8 cellular contexts compared by ENCODE assay signal in genomic region chr1:167714851-167715652, GRCh38. TPM values are rescaled to one million over a fixed set of nuclear protein-coding genes. Genes with fewer than 3 reads are reported as not detected.
DNase-seq lines count a peak whose midpoint lies in the region; ATAC-seq and TF ChIP-seq lines count a peak whose summit lies in the region.

No MANE protein-coding gene starts in this region.

- intact Hi-C loops in lower lobe of right lung (cut with DNase I), result no loop called here

- peak overlapping the region; percentile 68 for H3K4me3 ChIP-seq in lower lobe of right lung

- H3K4me1 ChIP-seq in lower lobe of right lung, result peaks cover 15% of the 10 kb centered on the region

- TF ChIP-seq CTCF in lower lobe of right lung (IDR thresholded peaks at IDR 0.05), result peak; percentile 80

- H3K27ac ChIP-seq in lower lobe of right lung, result peak overlapping the region; percentile 86

- peak; percentile 35 for ATAC-seq in GM19372 (IDR thresholded peaks at IDR 0.05; ENCODE audit: low read depth, unreplicated experiment)
- peak; percentile 42 for ATAC-seq in HG03521 (IDR thresholded peaks at IDR 0.05; ENCODE audit: unreplicated experiment)
- ATAC-seq in lower lobe of right lung, result peak; percentile 81 to 83

- no peaks in the 10 kb centered on the region for H3K9me3 ChIP-seq in lower lobe of right lung

- DNase-seq in C1 segment of cervical spinal cord (lab: John Stamatoyannopoulos, UW) (peak in 12 of 14 donors; percentile 57 to 87 (median 78)), NCI-H526 treated with DMSO at 0.1 percent for 48 hours (lab: John Stamatoyannopoulos, UW) (peak; percentile 97), ecto neural progenitor cell (ENCODE audit: low spot score) (peak; percentile 92), lower lobe of right lung (peak; percentile 78)
- DNase-seq in activated CD4-positive, alpha-beta T cell treated with anti-CD3 and anti-CD28 coated beads, Interleukin-2, amount 50 U/mL, for 4 hours, result peak; percentile 84 to 87
- peak; percentile 74 to 86 (median 85) for DNase-seq in stimulated activated CD4-positive, alpha-beta T cell treated with anti-CD3 and anti-CD28 coated beads, TNF-alpha, amount 100 ng/mL, for 24 hours (ENCODE audit: low read depth in 3 of 3)

- no peaks in the 10 kb centered on the region for H3K27me3 ChIP-seq in lower lobe of right lung (ENCODE audit: low read depth)

- no peaks in the 10 kb centered on the region for H3K36me3 ChIP-seq in lower lobe of right lung

RNA-seq across cellular contexts. Expression of gene MPZL1, which starts 6.7 kb away (rescaled TPM):
- total RNA-seq in lower lobe of right lung, result 85.9 TPM

Comparison
In these comparisons a context has a peak if more than half of its experiments do, and no peak if none do; other contexts are left out.
1. Peak in every context shown above with its lines: DNase-seq, ATAC-seq, H3K4me3 ChIP-seq and H3K27ac ChIP-seq.